Comparison of ENCODE assay signal across 17 cellular contexts in the genomic region with DNA sequence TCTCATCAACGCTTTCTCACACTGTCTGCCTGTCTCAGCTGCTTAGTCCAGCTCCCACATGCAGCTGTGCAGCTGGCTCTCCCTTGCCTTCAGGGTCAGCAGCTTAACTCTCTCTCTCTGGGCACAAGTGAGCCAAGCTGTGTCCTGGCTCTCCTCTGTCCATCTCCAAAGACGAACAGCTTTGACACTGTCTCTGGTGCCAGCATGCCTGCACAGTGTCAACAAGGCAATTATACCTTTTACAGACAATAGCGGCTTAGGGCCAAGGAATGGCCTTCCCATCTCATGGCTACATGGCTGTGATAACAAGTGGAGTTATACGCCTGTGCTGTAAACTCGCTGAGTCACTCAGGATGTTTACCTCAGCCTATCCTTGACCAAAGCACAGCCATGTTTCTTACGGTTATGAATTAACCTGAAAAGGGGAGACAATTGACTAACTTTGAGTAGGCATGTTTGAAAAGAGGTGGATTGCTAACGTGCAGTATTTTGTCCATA. TPM values are rescaled to one million over a fixed set of nuclear protein-coding genes. Genes with fewer than 3 reads are reported as not detected.
DNase-seq lines count a peak whose midpoint lies in the region; ATAC-seq and TF ChIP-seq lines count a peak whose summit lies in the region.
"Had no signal": no experiment of that assay in that cellular context is flagged by ENCODE, and none has a peak within 500 bp of the region (broad histone marks: within the 10 kb centered on the region; RNA-seq: fewer than 3 reads in every experiment).

No MANE protein-coding gene starts in this region.

- H3K4me1 ChIP-seq in right cardiac atrium (ENCODE audit: control insufficient read depth, insufficient read depth, low read length) (no peaks in the 10 kb centered on the region), SJCRH30 (peaks cover 9% of the 10 kb centered on the region), upper lobe of right lung (peaks cover 4% of the 10 kb centered on the region)
- H3K4me1 ChIP-seq: gastrocnemius medialis had no signal

- intact Hi-C loops in Right ventricle myocardium inferior (cut with DNase I) (no loop called here), right cardiac atrium (cut with DNase I) (loop anchor here in 2 of 4 donors (10.0 kb wide), 2 partner anchors 84 to 126 kb away; no protein-coding TSS in a partner anchor), upper lobe of right lung (cut with DNase I) (no loop called here)

- H3K9me3 ChIP-seq in right cardiac atrium (ENCODE audit: control insufficient read depth, low read length) (no peaks in the 10 kb centered on the region), SJCRH30 (replicated peaks) (no peaks in the 10 kb centered on the region), upper lobe of right lung (no peaks in the 10 kb centered on the region)
- H3K9me3 ChIP-seq: gastrocnemius medialis, neutrophil, tibial nerve had no signal

- H3K36me3 ChIP-seq in SJCRH30 (no peaks in the 10 kb centered on the region), upper lobe of right lung (no peaks in the 10 kb centered on the region)
- H3K36me3 ChIP-seq: gastrocnemius medialis, neutrophil, tibial nerve had no signal

- H3K27me3 ChIP-seq in right cardiac atrium (ENCODE audit: control insufficient read depth, insufficient read depth) (no peaks in the 10 kb centered on the region), SJCRH30 (no peaks in the 10 kb centered on the region), upper lobe of right lung (no peaks in the 10 kb centered on the region)
- H3K27me3 ChIP-seq: gastrocnemius medialis, neutrophil, tibial nerve had no signal

- H3K4me3 ChIP-seq in right cardiac atrium (ENCODE audit: low read length), result no peak overlapping the region
- H3K4me3 ChIP-seq in SJCRH30, result peak overlapping the region; percentile 32
- H3K4me3 ChIP-seq in upper lobe of right lung, result no peak overlapping the region
- H3K4me3 ChIP-seq: gastrocnemius medialis, SK-N-MC, tibial nerve had no signal

- TF ChIP-seq CTCF in upper lobe of right lung (IDR thresholded peaks at IDR 0.05), result no peak

- WGBS in right cardiac atrium, result 69% methylated on average over 7 of the region's 7 CpGs

- H3K27ac ChIP-seq in right cardiac atrium (ENCODE audit: low read length) (no peak overlapping the region), SJCRH30 (peak overlapping the region; percentile 28), upper lobe of right lung (peak overlapping the region; percentile 2)
- H3K27ac ChIP-seq: epithelial cell of prostate, gastrocnemius medialis, neutrophil, SK-N-MC, tibial nerve had no signal

- ATAC-seq in Right ventricle myocardium inferior, result peak; percentile 24
- no peak for ATAC-seq in right cardiac atrium
- ATAC-seq in upper lobe of right lung, result peak; percentile 41
- no peak for ATAC-seq in HG03469 (IDR thresholded peaks at IDR 0.05; ENCODE audit: unreplicated experiment)

- DNase-seq in Right ventricle myocardium inferior (ENCODE audit: missing footprints) (no peak), right cardiac atrium (no peak), SJCRH30 (peak; percentile 58 to 68), left kidney (ENCODE audit: low read depth, low spot score) (peak; percentile 54), upper lobe of right lung (no peak), Ammon's horn (ENCODE audit: low spot score) (no peak), SKM-1 treated with dmso at 0.1 percent for 144 hours (lab: John Stamatoyannopoulos, UW; ENCODE audit: unreplicated experiment) (no peak)
- DNase-seq: amygdala; gastrocnemius medialis; mesenchymal stem cell; NCI-H2171; stimulated activated CD4-positive, alpha-beta T cell treated with anti-CD3 and anti-CD28 coated beads, Interleukin-4, amount 100 ng/mL, for 24 hours had no signal

RNA-seq across cellular contexts. Expression of a gene that starts 38.4 kb away (rescaled TPM):
- total RNA-seq in Right ventricle myocardium inferior (not detected), right cardiac atrium (not detected), upper lobe of right lung (not detected)
- not detected for polyA plus RNA-seq in right cardiac atrium
- total RNA-seq in SJCRH30 (2014; rRNA removed; shearing (Covaris generic)), result not detected in 2 replicates
- total RNA-seq: gastrocnemius medialis had no signal

RNA-seq across cellular contexts. Expression of a gene that starts 38.4 kb away (rescaled TPM):
- total RNA-seq in Right ventricle myocardium inferior (5.6 TPM), right cardiac atrium (10 to 100 TPM in 2 of 4 donors, 1 to 10 TPM in 2; 7.4 to 13.4 (median 9.0) TPM), upper lobe of right lung (25.0 TPM)
- polyA plus RNA-seq in right cardiac atrium, result 4.7 TPM
- total RNA-seq in SJCRH30 (2014; rRNA removed; shearing (Covaris generic)), result 24.3 and 25.9 TPM in 2 replicates

Comparison
In these comparisons a context has a peak if more than half of its experiments do, and no peak if none do; other contexts are left out.
1. ATAC-seq: peak in Right ventricle myocardium inferior (single experiment) and upper lobe of right lung (single experiment); none in right cardiac atrium (0 of 2) and HG03469 (single experiment).
2. DNase-seq: peak in SJCRH30 (2 of 2) and left kidney (single experiment); none in Right ventricle myocardium inferior (single experiment), right cardiac atrium (0 of 3), upper lobe of right lung (single experiment), Ammon's horn (single experiment) and SKM-1 treated with dmso at 0.1 percent for 144 hours (single experiment).